ENCODE assay signal across 1 cellular context in the genomic region with DNA sequence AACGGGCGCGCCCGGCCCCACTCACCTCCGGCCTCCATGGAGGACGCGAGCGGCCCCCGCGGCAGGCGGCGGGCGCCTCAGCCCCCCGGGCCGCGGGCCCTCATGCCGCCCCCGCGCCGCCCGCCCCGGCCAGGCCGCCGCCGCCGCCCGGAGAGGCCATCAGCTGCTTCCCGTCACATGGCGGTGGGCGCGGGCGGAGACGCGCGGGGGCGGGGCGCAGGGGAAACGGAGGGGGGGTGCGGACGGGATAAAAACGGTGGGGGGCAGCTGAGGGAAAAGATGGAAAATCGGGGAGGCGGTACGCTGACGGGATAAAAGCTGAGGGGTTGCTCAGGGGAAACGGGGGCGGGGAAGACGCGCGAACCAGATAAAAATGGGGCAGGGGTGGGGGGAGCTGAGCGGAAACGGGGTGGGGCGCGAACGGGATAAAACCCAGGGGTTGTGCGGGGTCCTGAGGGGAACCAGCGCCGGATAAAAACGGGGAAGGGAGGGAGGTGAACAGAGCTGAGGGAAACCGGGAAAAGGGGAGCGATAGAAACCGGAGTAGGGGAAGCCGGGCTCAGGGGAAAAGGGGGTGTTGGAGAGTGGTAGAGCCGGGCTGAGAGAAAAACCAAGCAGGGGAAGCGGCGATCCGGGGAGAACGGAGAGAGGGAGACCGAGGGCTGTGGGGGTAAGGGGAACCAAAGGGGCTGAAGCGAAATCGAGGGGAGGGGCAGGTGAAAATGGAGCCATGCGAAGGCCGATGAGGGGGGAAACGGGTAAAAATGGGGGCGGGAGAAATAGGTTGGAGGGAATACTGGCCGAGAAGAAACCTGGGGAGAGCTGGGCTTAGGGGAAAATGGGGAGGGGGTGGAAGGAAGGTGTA.
TF ChIP-seq lines count a peak whose summit lies in the region.

A gene (minus strand): TSS at position 169 of the 865 bp plus-strand sequence. CDS start 131 bp downstream, at position 38.

TF ChIP-seq in HepG2, 621 proteins besides CTCF, POLR2A, EP300 and RAD21 (continued from another document and continues in another):
- TF ChIP-seq, protein P1, sequence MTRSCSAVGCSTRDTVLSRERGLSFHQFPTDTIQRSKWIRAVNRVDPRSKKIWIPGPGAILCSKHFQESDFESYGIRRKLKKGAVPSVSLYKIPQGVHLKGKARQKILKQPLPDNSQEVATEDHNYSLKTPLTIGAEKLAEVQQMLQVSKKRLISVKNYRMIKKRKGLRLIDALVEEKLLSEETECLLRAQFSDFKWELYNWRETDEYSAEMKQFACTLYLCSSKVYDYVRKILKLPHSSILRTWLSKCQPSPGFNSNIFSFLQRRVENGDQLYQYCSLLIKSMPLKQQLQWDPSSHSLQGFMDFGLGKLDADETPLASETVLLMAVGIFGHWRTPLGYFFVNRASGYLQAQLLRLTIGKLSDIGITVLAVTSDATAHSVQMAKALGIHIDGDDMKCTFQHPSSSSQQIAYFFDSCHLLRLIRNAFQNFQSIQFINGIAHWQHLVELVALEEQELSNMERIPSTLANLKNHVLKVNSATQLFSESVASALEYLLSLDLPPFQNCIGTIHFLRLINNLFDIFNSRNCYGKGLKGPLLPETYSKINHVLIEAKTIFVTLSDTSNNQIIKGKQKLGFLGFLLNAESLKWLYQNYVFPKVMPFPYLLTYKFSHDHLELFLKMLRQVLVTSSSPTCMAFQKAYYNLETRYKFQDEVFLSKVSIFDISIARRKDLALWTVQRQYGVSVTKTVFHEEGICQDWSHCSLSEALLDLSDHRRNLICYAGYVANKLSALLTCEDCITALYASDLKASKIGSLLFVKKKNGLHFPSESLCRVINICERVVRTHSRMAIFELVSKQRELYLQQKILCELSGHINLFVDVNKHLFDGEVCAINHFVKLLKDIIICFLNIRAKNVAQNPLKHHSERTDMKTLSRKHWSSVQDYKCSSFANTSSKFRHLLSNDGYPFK (CRISPR knock-in tag; IDR thresholded peaks at IDR 0.05; ENCODE audit: borderline replicate concordance): no peak
- TF ChIP-seq ZNF20 (CRISPR knock-in tag; IDR thresholded peaks at IDR 0.05) (no peak), ZNF660 (CRISPR knock-in tag; IDR thresholded peaks at IDR 0.05; ENCODE audit: borderline replicate concordance, low read depth) (no peak), ZNF180 (CRISPR knock-in tag; IDR thresholded peaks at IDR 0.05; ENCODE audit: borderline replicate concordance, low read depth) (no peak), ZNF792 (CRISPR knock-in tag; IDR thresholded peaks at IDR 0.05) (no peak), ZNF432 (CRISPR knock-in tag; IDR thresholded peaks at IDR 0.05; ENCODE audit: borderline replicate concordance) (no peak), ZNF782 (CRISPR knock-in tag; IDR thresholded peaks at IDR 0.05; ENCODE audit: borderline replicate concordance) (no peak), SMARCC2 (IDR thresholded peaks at IDR 0.05) (no peak), NFYB (CRISPR knock-in tag; IDR thresholded peaks at IDR 0.05) (no peak), BHLHE40 (IDR thresholded peaks at IDR 0.05; ENCODE audit: low read length) (no peak), ZNF274 (CRISPR knock-in tag; IDR thresholded peaks at IDR 0.05) (no peak), ZNF460 (CRISPR knock-in tag; IDR thresholded peaks at IDR 0.05; ENCODE audit: borderline replicate concordance) (no peak), TEAD3 (CRISPR knock-in tag; optimal IDR thresholded peaks at IDR 0.05; ENCODE audit: borderline replicate concordance) (no peak), ELF4 (CRISPR knock-in tag; IDR thresholded peaks at IDR 0.05; ENCODE audit: borderline replicate concordance) (no peak), ZNF780A (CRISPR knock-in tag; IDR thresholded peaks at IDR 0.05) (no peak), ZNF850 (CRISPR knock-in tag; conservative IDR thresholded peaks at IDR 0.05) (no peak), ZNF619 (CRISPR knock-in tag; IDR thresholded peaks at IDR 0.05) (no peak), CCDC6 (CRISPR knock-in tag; IDR thresholded peaks at IDR 0.05) (0 out of 2 replicates have a peak, but pooled peaks have one; percentile 45), ZNF678 (CRISPR knock-in tag; IDR thresholded peaks at IDR 0.05) (no peak), GATAD2A (CRISPR knock-in tag; IDR thresholded peaks at IDR 0.05) (no peak), GABPB1 (CRISPR knock-in tag; IDR thresholded peaks at IDR 0.05) (peak; percentile 58; the same call in 1 of the 2 replicates), TAF15 (IDR thresholded peaks at IDR 0.05; ENCODE audit: low read depth, low read length, poor library complexity, severe bottlenecking) (no peak), ASH2L (IDR thresholded peaks at IDR 0.05; ENCODE audit: insufficient read length, low read depth, low read length) (no peak), ZNF17 (CRISPR knock-in tag; IDR thresholded peaks at IDR 0.05) (no peak), REL (CRISPR knock-in tag; conservative IDR thresholded peaks at IDR 0.05) (no peak), SPEN (CRISPR knock-in tag; IDR thresholded peaks at IDR 0.05; ENCODE audit: low read depth) (0 out of 2 replicates have a peak, but pooled peaks have one; percentile 28), NR1H2 (CRISPR knock-in tag; IDR thresholded peaks at IDR 0.05; ENCODE audit: borderline replicate concordance, low read depth) (no peak), ZNF768 (CRISPR knock-in tag; IDR thresholded peaks at IDR 0.05) (no peak)
- TF ChIP-seq, protein P2, sequence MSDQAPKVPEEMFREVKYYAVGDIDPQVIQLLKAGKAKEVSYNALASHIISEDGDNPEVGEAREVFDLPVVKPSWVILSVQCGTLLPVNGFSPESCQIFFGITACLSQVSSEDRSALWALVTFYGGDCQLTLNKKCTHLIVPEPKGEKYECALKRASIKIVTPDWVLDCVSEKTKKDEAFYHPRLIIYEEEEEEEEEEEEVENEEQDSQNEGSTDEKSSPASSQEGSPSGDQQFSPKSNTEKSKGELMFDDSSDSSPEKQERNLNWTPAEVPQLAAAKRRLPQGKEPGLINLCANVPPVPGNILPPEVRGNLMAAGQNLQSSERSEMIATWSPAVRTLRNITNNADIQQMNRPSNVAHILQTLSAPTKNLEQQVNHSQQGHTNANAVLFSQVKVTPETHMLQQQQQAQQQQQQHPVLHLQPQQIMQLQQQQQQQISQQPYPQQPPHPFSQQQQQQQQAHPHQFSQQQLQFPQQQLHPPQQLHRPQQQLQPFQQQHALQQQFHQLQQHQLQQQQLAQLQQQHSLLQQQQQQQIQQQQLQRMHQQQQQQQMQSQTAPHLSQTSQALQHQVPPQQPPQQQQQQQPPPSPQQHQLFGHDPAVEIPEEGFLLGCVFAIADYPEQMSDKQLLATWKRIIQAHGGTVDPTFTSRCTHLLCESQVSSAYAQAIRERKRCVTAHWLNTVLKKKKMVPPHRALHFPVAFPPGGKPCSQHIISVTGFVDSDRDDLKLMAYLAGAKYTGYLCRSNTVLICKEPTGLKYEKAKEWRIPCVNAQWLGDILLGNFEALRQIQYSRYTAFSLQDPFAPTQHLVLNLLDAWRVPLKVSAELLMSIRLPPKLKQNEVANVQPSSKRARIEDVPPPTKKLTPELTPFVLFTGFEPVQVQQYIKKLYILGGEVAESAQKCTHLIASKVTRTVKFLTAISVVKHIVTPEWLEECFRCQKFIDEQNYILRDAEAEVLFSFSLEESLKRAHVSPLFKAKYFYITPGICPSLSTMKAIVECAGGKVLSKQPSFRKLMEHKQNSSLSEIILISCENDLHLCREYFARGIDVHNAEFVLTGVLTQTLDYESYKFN (CRISPR knock-in tag; conservative IDR thresholded peaks at IDR 0.05): 0 out of 2 replicates have a peak, but pooled peaks have one; percentile 14
- TF ChIP-seq, protein P3, sequence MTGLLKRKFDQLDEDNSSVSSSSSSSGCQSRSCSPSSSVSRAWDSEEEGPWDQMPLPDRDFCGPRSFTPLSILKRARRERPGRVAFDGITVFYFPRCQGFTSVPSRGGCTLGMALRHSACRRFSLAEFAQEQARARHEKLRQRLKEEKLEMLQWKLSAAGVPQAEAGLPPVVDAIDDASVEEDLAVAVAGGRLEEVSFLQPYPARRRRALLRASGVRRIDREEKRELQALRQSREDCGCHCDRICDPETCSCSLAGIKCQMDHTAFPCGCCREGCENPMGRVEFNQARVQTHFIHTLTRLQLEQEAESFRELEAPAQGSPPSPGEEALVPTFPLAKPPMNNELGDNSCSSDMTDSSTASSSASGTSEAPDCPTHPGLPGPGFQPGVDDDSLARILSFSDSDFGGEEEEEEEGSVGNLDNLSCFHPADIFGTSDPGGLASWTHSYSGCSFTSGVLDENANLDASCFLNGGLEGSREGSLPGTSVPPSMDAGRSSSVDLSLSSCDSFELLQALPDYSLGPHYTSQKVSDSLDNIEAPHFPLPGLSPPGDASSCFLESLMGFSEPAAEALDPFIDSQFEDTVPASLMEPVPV (CRISPR knock-in tag; IDR thresholded peaks at IDR 0.05): no peak
- TF ChIP-seq, protein P4, sequence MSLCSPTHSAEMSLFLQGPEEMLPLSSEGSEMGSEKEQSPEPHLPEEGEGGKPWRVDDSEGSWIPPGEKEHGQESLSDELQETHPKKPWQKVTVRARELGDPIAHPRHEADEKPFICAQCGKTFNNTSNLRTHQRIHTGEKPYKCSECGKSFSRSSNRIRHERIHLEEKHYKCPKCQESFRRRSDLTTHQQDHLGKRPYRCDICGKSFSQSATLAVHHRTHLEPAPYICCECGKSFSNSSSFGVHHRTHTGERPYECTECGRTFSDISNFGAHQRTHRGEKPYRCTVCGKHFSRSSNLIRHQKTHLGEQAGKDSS (CRISPR knock-in tag; IDR thresholded peaks at IDR 0.05; ENCODE audit: borderline replicate concordance, low read depth): no peak
- TF ChIP-seq, protein P5, sequence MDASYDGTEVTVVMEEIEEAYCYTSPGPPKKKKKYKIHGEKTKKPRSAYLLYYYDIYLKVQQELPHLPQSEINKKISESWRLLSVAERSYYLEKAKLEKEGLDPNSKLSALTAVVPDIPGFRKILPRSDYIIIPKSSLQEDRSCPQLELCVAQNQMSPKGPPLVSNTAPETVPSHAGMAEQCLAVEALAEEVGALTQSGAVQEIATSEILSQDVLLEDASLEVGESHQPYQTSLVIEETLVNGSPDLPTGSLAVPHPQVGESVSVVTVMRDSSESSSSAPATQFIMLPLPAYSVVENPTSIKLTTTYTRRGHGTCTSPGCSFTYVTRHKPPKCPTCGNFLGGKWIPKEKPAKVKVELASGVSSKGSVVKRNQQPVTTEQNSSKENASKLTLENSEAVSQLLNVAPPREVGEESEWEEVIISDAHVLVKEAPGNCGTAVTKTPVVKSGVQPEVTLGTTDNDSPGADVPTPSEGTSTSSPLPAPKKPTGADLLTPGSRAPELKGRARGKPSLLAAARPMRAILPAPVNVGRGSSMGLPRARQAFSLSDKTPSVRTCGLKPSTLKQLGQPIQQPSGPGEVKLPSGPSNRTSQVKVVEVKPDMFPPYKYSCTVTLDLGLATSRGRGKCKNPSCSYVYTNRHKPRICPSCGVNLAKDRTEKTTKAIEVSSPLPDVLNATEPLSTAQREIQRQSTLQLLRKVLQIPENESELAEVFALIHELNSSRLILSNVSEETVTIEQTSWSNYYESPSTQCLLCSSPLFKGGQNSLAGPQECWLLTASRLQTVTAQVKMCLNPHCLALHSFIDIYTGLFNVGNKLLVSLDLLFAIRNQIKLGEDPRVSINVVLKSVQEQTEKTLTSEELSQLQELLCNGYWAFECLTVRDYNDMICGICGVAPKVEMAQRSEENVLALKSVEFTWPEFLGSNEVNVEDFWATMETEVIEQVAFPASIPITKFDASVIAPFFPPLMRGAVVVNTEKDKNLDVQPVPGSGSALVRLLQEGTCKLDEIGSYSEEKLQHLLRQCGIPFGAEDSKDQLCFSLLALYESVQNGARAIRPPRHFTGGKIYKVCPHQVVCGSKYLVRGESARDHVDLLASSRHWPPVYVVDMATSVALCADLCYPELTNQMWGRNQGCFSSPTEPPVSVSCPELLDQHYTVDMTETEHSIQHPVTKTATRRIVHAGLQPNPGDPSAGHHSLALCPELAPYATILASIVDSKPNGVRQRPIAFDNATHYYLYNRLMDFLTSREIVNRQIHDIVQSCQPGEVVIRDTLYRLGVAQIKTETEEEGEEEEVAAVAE (CRISPR knock-in tag; IDR thresholded peaks at IDR 0.05; ENCODE audit: borderline replicate concordance): no peak
- TF ChIP-seq, protein P6, sequence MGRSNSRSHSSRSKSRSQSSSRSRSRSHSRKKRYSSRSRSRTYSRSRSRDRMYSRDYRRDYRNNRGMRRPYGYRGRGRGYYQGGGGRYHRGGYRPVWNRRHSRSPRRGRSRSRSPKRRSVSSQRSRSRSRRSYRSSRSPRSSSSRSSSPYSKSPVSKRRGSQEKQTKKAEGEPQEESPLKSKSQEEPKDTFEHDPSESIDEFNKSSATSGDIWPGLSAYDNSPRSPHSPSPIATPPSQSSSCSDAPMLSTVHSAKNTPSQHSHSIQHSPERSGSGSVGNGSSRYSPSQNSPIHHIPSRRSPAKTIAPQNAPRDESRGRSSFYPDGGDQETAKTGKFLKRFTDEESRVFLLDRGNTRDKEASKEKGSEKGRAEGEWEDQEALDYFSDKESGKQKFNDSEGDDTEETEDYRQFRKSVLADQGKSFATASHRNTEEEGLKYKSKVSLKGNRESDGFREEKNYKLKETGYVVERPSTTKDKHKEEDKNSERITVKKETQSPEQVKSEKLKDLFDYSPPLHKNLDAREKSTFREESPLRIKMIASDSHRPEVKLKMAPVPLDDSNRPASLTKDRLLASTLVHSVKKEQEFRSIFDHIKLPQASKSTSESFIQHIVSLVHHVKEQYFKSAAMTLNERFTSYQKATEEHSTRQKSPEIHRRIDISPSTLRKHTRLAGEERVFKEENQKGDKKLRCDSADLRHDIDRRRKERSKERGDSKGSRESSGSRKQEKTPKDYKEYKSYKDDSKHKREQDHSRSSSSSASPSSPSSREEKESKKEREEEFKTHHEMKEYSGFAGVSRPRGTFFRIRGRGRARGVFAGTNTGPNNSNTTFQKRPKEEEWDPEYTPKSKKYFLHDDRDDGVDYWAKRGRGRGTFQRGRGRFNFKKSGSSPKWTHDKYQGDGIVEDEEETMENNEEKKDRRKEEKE (IDR thresholded peaks at IDR 0.05): no peak
- TF ChIP-seq, protein P7, sequence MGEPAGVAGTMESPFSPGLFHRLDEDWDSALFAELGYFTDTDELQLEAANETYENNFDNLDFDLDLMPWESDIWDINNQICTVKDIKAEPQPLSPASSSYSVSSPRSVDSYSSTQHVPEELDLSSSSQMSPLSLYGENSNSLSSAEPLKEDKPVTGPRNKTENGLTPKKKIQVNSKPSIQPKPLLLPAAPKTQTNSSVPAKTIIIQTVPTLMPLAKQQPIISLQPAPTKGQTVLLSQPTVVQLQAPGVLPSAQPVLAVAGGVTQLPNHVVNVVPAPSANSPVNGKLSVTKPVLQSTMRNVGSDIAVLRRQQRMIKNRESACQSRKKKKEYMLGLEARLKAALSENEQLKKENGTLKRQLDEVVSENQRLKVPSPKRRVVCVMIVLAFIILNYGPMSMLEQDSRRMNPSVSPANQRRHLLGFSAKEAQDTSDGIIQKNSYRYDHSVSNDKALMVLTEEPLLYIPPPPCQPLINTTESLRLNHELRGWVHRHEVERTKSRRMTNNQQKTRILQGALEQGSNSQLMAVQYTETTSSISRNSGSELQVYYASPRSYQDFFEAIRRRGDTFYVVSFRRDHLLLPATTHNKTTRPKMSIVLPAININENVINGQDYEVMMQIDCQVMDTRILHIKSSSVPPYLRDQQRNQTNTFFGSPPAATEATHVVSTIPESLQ (CRISPR knock-in tag; conservative IDR thresholded peaks at IDR 0.05): no peak
- TF ChIP-seq, protein P8, sequence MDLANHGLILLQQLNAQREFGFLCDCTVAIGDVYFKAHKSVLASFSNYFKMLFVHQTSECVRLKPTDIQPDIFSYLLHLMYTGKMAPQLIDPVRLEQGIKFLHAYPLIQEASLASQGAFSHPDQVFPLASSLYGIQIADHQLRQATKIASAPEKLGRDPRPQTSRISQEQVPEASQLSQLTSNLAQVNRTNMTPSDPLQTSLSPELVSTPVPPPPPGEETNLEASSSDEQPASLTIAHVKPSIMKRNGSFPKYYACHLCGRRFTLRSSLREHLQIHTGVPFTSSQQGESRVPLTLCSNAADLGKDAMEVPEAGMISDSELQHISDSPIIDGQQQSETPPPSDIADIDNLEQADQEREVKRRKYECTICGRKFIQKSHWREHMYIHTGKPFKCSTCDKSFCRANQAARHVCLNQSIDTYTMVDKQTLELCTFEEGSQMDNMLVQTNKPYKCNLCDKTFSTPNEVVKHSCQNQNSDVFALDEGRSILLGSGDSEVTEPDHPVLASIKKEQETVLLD (CRISPR knock-in tag; IDR thresholded peaks at IDR 0.05; ENCODE audit: low read depth): no peak
